1 cellular context compared by ENCODE assay signal in genomic region chr11:47189100-47189834, GRCh38.
TF ChIP-seq lines count a peak whose summit lies in the region.

No MANE protein-coding gene starts in this region.

TF ChIP-seq in GM12878, 131 proteins besides CTCF, POLR2A, EP300 and RAD21:
- no peak for TF ChIP-seq ZBTB40 (IDR thresholded peaks at IDR 0.05; ENCODE audit: borderline replicate concordance)
- no peak for TF ChIP-seq TBL1XR1 (IDR thresholded peaks at IDR 0.05; ENCODE audit: low read depth, low read length)
- TF ChIP-seq BCL3 (IDR thresholded peaks at IDR 0.05; ENCODE audit: borderline replicate concordance, insufficient read depth, low read depth, low read length, poor library complexity, severe bottlenecking) = no peak
- no peak for TF ChIP-seq BACH1 (IDR thresholded peaks at IDR 0.05; ENCODE audit: borderline replicate concordance)
- TF ChIP-seq TCF7 (IDR thresholded peaks at IDR 0.05; ENCODE audit: borderline replicate concordance) = no peak
- TF ChIP-seq CHD1 (IDR thresholded peaks at IDR 0.05; ENCODE audit: low read depth, low read length) = no peak
- TF ChIP-seq, protein P1, sequence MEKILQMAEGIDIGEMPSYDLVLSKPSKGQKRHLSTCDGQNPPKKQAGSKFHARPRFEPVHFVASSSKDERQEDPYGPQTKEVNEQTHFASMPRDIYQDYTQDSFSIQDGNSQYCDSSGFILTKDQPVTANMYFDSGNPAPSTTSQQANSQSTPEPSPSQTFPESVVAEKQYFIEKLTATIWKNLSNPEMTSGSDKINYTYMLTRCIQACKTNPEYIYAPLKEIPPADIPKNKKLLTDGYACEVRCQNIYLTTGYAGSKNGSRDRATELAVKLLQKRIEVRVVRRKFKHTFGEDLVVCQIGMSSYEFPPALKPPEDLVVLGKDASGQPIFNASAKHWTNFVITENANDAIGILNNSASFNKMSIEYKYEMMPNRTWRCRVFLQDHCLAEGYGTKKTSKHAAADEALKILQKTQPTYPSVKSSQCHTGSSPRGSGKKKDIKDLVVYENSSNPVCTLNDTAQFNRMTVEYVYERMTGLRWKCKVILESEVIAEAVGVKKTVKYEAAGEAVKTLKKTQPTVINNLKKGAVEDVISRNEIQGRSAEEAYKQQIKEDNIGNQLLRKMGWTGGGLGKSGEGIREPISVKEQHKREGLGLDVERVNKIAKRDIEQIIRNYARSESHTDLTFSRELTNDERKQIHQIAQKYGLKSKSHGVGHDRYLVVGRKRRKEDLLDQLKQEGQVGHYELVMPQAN (conservative IDR thresholded peaks at IDR 0.05) = no peak
- no peak for TF ChIP-seq TCF12 (IDR thresholded peaks at IDR 0.05; ENCODE audit: low read depth, low read length)
- TF ChIP-seq, protein P2, sequence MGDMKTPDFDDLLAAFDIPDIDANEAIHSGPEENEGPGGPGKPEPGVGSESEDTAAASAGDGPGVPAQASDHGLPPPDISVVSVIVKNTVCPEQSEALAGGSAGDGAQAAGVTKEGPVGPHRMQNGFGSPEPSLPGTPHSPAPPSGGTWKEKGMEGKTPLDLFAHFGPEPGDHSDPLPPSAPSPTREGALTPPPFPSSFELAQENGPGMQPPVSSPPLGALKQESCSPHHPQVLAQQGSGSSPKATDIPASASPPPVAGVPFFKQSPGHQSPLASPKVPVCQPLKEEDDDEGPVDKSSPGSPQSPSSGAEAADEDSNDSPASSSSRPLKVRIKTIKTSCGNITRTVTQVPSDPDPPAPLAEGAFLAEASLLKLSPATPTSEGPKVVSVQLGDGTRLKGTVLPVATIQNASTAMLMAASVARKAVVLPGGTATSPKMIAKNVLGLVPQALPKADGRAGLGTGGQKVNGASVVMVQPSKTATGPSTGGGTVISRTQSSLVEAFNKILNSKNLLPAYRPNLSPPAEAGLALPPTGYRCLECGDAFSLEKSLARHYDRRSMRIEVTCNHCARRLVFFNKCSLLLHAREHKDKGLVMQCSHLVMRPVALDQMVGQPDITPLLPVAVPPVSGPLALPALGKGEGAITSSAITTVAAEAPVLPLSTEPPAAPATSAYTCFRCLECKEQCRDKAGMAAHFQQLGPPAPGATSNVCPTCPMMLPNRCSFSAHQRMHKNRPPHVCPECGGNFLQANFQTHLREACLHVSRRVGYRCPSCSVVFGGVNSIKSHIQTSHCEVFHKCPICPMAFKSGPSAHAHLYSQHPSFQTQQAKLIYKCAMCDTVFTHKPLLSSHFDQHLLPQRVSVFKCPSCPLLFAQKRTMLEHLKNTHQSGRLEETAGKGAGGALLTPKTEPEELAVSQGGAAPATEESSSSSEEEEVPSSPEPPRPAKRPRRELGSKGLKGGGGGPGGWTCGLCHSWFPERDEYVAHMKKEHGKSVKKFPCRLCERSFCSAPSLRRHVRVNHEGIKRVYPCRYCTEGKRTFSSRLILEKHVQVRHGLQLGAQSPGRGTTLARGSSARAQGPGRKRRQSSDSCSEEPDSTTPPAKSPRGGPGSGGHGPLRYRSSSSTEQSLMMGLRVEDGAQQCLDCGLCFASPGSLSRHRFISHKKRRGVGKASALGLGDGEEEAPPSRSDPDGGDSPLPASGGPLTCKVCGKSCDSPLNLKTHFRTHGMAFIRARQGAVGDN (IDR thresholded peaks at IDR 0.05) = no peak
- no peak for TF ChIP-seq FOXM1 (IDR thresholded peaks at IDR 0.05; ENCODE audit: low read depth, low read length)
- no peak for TF ChIP-seq SUPT20H (IDR thresholded peaks at IDR 0.05; ENCODE audit: borderline replicate concordance, control insufficient read depth, low read depth, low read length)
- TF ChIP-seq, protein P3, sequence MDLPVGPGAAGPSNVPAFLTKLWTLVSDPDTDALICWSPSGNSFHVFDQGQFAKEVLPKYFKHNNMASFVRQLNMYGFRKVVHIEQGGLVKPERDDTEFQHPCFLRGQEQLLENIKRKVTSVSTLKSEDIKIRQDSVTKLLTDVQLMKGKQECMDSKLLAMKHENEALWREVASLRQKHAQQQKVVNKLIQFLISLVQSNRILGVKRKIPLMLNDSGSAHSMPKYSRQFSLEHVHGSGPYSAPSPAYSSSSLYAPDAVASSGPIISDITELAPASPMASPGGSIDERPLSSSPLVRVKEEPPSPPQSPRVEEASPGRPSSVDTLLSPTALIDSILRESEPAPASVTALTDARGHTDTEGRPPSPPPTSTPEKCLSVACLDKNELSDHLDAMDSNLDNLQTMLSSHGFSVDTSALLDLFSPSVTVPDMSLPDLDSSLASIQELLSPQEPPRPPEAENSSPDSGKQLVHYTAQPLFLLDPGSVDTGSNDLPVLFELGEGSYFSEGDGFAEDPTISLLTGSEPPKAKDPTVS (IDR thresholded peaks at IDR 0.05; ENCODE audit: low read depth, low read length) = no peak
- no peak for TF ChIP-seq DPF2 (IDR thresholded peaks at IDR 0.05)
- TF ChIP-seq RUNX3 (IDR thresholded peaks at IDR 0.05; ENCODE audit: low read length) = no peak
- no peak for TF ChIP-seq PML (IDR thresholded peaks at IDR 0.05; ENCODE audit: low read length)
- TF ChIP-seq NFXL1 (IDR thresholded peaks at IDR 0.05; ENCODE audit: borderline replicate concordance) = no peak
TF ChIP-seq in GM12878: peak in this region for 0.
